ENCODE assay signal across 7 cellular contexts in genomic region chr15:21399111-21399510, GRCh38. TPM values are rescaled to one million over a fixed set of nuclear protein-coding genes. Genes with fewer than 3 reads are reported as not detected.
"Had no signal": no experiment of that assay in that cellular context is flagged by ENCODE, and none has a peak within 500 bp of the region (broad histone marks: within the 10 kb centered on the region; RNA-seq: fewer than 3 reads in every experiment).

No MANE protein-coding gene starts in this region.

RNA-seq across cellular contexts. Expression of gene POTEB3, which starts 41.2 kb away (rescaled TPM):
- total RNA-seq: LHCN-M2, MCF 10A, OCI-LY7, PC-9, RPMI7951, SJCRH30, SK-MEL-5 had no signal
